ENCODE assay signal across 2 cellular contexts in the genomic region with DNA sequence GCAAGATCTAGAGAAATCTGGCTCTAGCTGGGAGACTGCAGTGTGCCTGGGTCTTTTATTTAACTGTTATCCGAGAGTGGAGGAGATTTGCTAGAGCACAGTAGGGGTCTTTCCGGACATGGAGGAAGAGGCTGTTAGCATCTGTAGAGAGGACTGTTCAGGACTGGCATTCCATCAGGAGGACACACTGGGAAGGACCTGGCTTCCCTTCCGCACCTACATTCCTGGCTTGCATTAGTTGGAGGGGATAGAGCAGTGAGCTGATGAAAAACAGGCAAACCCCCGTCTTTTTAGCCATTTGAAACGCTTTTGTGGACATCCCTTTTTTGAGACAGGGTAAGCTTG.
TF ChIP-seq lines count a peak whose summit lies in the region.

No MANE protein-coding gene starts in this region.

TF ChIP-seq in HepG2, 621 proteins besides CTCF, POLR2A, EP300 and RAD21:
- TF ChIP-seq, protein P1, sequence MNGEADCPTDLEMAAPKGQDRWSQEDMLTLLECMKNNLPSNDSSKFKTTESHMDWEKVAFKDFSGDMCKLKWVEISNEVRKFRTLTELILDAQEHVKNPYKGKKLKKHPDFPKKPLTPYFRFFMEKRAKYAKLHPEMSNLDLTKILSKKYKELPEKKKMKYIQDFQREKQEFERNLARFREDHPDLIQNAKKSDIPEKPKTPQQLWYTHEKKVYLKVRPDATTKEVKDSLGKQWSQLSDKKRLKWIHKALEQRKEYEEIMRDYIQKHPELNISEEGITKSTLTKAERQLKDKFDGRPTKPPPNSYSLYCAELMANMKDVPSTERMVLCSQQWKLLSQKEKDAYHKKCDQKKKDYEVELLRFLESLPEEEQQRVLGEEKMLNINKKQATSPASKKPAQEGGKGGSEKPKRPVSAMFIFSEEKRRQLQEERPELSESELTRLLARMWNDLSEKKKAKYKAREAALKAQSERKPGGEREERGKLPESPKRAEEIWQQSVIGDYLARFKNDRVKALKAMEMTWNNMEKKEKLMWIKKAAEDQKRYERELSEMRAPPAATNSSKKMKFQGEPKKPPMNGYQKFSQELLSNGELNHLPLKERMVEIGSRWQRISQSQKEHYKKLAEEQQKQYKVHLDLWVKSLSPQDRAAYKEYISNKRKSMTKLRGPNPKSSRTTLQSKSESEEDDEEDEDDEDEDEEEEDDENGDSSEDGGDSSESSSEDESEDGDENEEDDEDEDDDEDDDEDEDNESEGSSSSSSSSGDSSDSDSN (CRISPR knock-in tag; IDR thresholded peaks at IDR 0.05), result no peak
- TF ChIP-seq ZNF224 (CRISPR knock-in tag; IDR thresholded peaks at IDR 0.05) (no peak), NFE2L2 (IDR thresholded peaks at IDR 0.05; ENCODE audit: low read length) (no peak), RCOR2 (CRISPR knock-in tag; IDR thresholded peaks at IDR 0.05) (no peak), ZNF747 (CRISPR knock-in tag; IDR thresholded peaks at IDR 0.05; ENCODE audit: borderline replicate concordance) (no peak), IRX3 (CRISPR knock-in tag; IDR thresholded peaks at IDR 0.05; ENCODE audit: borderline replicate concordance, low read depth) (no peak), ZNF614 (CRISPR knock-in tag; IDR thresholded peaks at IDR 0.05; ENCODE audit: borderline replicate concordance) (no peak)
- TF ChIP-seq, protein P2, sequence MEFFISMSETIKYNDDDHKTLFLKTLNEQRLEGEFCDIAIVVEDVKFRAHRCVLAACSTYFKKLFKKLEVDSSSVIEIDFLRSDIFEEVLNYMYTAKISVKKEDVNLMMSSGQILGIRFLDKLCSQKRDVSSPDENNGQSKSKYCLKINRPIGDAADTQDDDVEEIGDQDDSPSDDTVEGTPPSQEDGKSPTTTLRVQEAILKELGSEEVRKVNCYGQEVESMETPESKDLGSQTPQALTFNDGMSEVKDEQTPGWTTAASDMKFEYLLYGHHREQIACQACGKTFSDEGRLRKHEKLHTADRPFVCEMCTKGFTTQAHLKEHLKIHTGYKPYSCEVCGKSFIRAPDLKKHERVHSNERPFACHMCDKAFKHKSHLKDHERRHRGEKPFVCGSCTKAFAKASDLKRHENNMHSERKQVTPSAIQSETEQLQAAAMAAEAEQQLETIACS (CRISPR knock-in tag; IDR thresholded peaks at IDR 0.05), result no peak

TF ChIP-seq in SK-N-SH treated with all-trans-retinoic acid at 6 μM for 48 hours, 23 proteins besides CTCF, POLR2A, EP300 and RAD21:
- no peak for TF ChIP-seq CSDC2 (CRISPR knock-in tag; IDR thresholded peaks at IDR 0.05)
- TF ChIP-seq, protein P3, sequence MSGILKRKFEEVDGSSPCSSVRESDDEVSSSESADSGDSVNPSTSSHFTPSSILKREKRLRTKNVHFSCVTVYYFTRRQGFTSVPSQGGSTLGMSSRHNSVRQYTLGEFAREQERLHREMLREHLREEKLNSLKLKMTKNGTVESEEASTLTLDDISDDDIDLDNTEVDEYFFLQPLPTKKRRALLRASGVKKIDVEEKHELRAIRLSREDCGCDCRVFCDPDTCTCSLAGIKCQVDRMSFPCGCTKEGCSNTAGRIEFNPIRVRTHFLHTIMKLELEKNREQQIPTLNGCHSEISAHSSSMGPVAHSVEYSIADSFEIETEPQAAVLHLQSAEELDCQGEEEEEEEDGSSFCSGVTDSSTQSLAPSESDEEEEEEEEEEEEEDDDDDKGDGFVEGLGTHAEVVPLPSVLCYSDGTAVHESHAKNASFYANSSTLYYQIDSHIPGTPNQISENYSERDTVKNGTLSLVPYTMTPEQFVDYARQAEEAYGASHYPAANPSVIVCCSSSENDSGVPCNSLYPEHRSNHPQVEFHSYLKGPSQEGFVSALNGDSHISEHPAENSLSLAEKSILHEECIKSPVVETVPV (CRISPR knock-in tag; IDR thresholded peaks at IDR 0.05), result no peak
